7 cellular contexts compared by ENCODE assay signal in genomic region chr1:171742577-171742922, GRCh38. TPM values are rescaled to one million over a fixed set of nuclear protein-coding genes. Genes with fewer than 3 reads are reported as not detected.
DNase-seq lines count a peak whose midpoint lies in the region; TF ChIP-seq lines count a peak whose summit lies in the region.

No MANE protein-coding gene starts in this region.

- BruUV-seq in OCI-LY7 (replicated peaks; lab: Mats Ljungman, UMichigan): TSS peak; percentile 89

- H3K27ac ChIP-seq in HEK293 (ENCODE audit: extremely low read depth, low read depth, low read length): peak overlapping the region; percentile 81
- peak overlapping the region; percentile 66 for H3K27ac ChIP-seq in OCI-LY7 (ENCODE audit: low read depth, low read length, poor library complexity, severe bottlenecking)
- H3K27ac ChIP-seq in iPS-18a (ENCODE audit: low read length): peak overlapping the region; percentile 14
- H3K27ac ChIP-seq in skeletal muscle tissue (ENCODE audit: low read depth, low read length): peak overlapping the region; percentile 98

- TF ChIP-seq CTCF in HEK293 (tag by site-specific recombination; IDR thresholded peaks at IDR 0.05) (no peak), OCI-LY7 (conservative IDR thresholded peaks at IDR 0.05; ENCODE audit: low read length) (no peak), astrocyte of the cerebellum (IDR thresholded peaks at IDR 0.05; ENCODE audit: low read depth, low read length, missing control alignments) (no peak)

- in situ Hi-C loops in G401 (cut with HindIII; ENCODE audit: low sequenced_read_pairs) (no loop called here), astrocyte of the cerebellum (cut with HindIII; ENCODE audit: low sequenced_read_pairs) (no loop called here)

- H3K9me2 ChIP-seq in OCI-LY7 (ENCODE audit: insufficient read depth, low read length): no peaks in the 10 kb centered on the region

- no peaks in the 10 kb centered on the region for H3K9me3 ChIP-seq in HEK293 (ENCODE audit: control insufficient read depth, insufficient read depth, low read depth, low read length)
- no peaks in the 10 kb centered on the region for H3K9me3 ChIP-seq in OCI-LY7 (ENCODE audit: low read length)
- H3K9me3 ChIP-seq in iPS-18a (ENCODE audit: control insufficient read depth, low read depth, low read length): no peaks in the 10 kb centered on the region
- no peaks in the 10 kb centered on the region for H3K9me3 ChIP-seq in skeletal muscle tissue (ENCODE audit: control insufficient read depth in 3 of 3, low read length in 3 of 3)

- H3K4me2 ChIP-seq in OCI-LY7 (ENCODE audit: low read length): peak overlapping the region; percentile 79

- peak overlapping the region; percentile 84 for H2AFZ ChIP-seq in OCI-LY7 (ENCODE audit: low read length)

- H3K27me3 ChIP-seq in iPS-18a (ENCODE audit: control insufficient read depth, insufficient read depth, low read length) (no peaks in the 10 kb centered on the region), skeletal muscle tissue (ENCODE audit: control insufficient read depth in 3 of 3, insufficient read depth in 3 of 3, low read length in 3 of 3) (no peaks in the 10 kb centered on the region)

- peaks cover 12% of the 10 kb centered on the region; the same call in 1 of the 2 replicates for H3K79me2 ChIP-seq in OCI-LY7 (ENCODE audit: insufficient read depth, low read depth, low read length)

- peak overlapping the region; percentile 81 for H3K9ac ChIP-seq in iPS-18a (ENCODE audit: low read length)
- H3K9ac ChIP-seq in skeletal muscle tissue (ENCODE audit: low read depth in 1 of 3, low read length in 3 of 3): peak overlapping the region; percentile 95 to 97 (median 95)

- 0 out of 3 replicates have a peak, but pooled peaks cover 0 to 4% of the 10 kb centered on the region in 2 experiments for H3K36me3 ChIP-seq in HEK293 (ENCODE audit: control insufficient read depth in 2 of 2, insufficient read depth in 1 of 2, low read length in 2 of 2)
- H3K36me3 ChIP-seq in OCI-LY7 (ENCODE audit: insufficient read depth, low read length): no peaks in the 10 kb centered on the region
- H3K36me3 ChIP-seq in iPS-18a (ENCODE audit: control insufficient read depth, low read depth, low read length): no peaks in the 10 kb centered on the region
- peaks cover 0 to 8% (median 0%) of the 10 kb centered on the region in 3 donors for H3K36me3 ChIP-seq in skeletal muscle tissue (ENCODE audit: control insufficient read depth in 3 of 3, insufficient read depth in 3 of 3, low read length in 3 of 3)

- CTCF ChIA-PET in HEK293 (lab: Yijun Ruan, JAX) (interaction anchor here (0.7 to 2.7 kb wide), 6 partner anchors 10 to 1163 kb away, joined by 3 to 9 read pairs (median 4); no protein-coding TSS in a partner anchor), OCI-LY7 (lab: Charles Lee; ENCODE audit: unreplicated experiment) (interaction anchor here (0.6 kb wide), 1 partner anchor 42 kb away, joined by 3 read pairs; no protein-coding TSS in a partner anchor)

- DNase-seq in G401 (ENCODE audit: low spot score) (peak; percentile 80), OCI-LY7 (ENCODE audit: low spot score) (no peak), astrocyte of the cerebellum (ENCODE audit: low read depth) (no peak), NCI-H1436 (lab: John Stamatoyannopoulos, UW) (no peak)

- intact Hi-C loops in OCI-LY7 (cut with micrococcal nuclease; ENCODE audit: unreplicated experiment): loop anchor here (2.0 to 5.0 kb wide), 3 partner anchors 258 to 790 kb away; partner anchors contain the start of genes PRRC2C and SUCO

- peak overlapping the region; percentile 88 for H3K4me3 ChIP-seq in HEK293 (ENCODE audit: low read depth, low read length)
- H3K4me3 ChIP-seq in OCI-LY7 (ENCODE audit: low read depth, low read length, poor library complexity, severe bottlenecking): peak overlapping the region; percentile 85
- peak overlapping the region; percentile 90 for H3K4me3 ChIP-seq in astrocyte of the cerebellum (ENCODE audit: low read depth, low read length)
- H3K4me3 ChIP-seq in iPS-18a (ENCODE audit: low read length): peak overlapping the region; percentile 83
- H3K4me3 ChIP-seq in skeletal muscle tissue (ENCODE audit: low read length in 3 of 3): peak overlapping the region; percentile 90 to 97 (median 96)

- no peaks in the 10 kb centered on the region for H3K4me1 ChIP-seq in HEK293 (ENCODE audit: control insufficient read depth, insufficient read depth, low read length)
- peaks cover 30% of the 10 kb centered on the region for H3K4me1 ChIP-seq in OCI-LY7 (ENCODE audit: insufficient read depth, low read length, poor library complexity, severe bottlenecking)
- H3K4me1 ChIP-seq in iPS-18a (ENCODE audit: control insufficient read depth, low read depth, low read length): peaks cover 15% of the 10 kb centered on the region
- peaks cover 20 to 26% (median 21%) of the 10 kb centered on the region in 3 donors for H3K4me1 ChIP-seq in skeletal muscle tissue (ENCODE audit: control insufficient read depth in 3 of 3, insufficient read depth in 3 of 3, low read length in 3 of 3)

- no peaks in the 10 kb centered on the region for H4K20me1 ChIP-seq in OCI-LY7 (ENCODE audit: insufficient read depth, low read length)

- POLR2A ChIA-PET in HEK293 (lab: Yijun Ruan, JAX): interaction anchor here (0.7 to 2.3 kb wide), 4 partner anchors 12 to 75 kb away, joined by 3 to 11 read pairs (median 4); partner anchors contain the start of gene METTL13
- POLR2A ChIA-PET in OCI-LY7 (lab: Charles Lee): interaction anchor here (0.6 to 4.4 kb wide), 11 partner anchors 18 to 1727 kb away, joined by 3 to 53 read pairs (median 3); partner anchors contain the start of gene METTL13

TF ChIP-seq in HEK293, 187 proteins besides CTCF, POLR2A, EP300 and RAD21:
- TF ChIP-seq ZBTB48 (tag by site-specific recombination; IDR thresholded peaks at IDR 0.05) (peak; percentile 77), KLF8 (tag by site-specific recombination; IDR thresholded peaks at IDR 0.05) (0 out of 2 replicates have a peak, but pooled peaks have one; percentile 5), ZNF2 (tag by site-specific recombination; IDR thresholded peaks at IDR 0.05) (no peak), ZNF341 (tag by site-specific recombination; IDR thresholded peaks at IDR 0.05; ENCODE audit: low read depth) (peak; percentile 88), OSR2 (tag by site-specific recombination; IDR thresholded peaks at IDR 0.05) (peak; percentile 56; the same call in 1 of the 2 replicates), ZNF645 (tag by site-specific recombination; IDR thresholded peaks at IDR 0.05) (no peak), ZBTB17 (tag by site-specific recombination; IDR thresholded peaks at IDR 0.05) (peak; percentile 71; the same call in 1 of the 2 replicates), ZNF184 (tag by site-specific recombination; IDR thresholded peaks at IDR 0.05) (0 out of 2 replicates have a peak, but pooled peaks have one; percentile 2), ZNF837 (tag by site-specific recombination; IDR thresholded peaks at IDR 0.05) (no peak), ZFHX2 (tag by site-specific recombination; conservative IDR thresholded peaks at IDR 0.05) (peak; percentile 7; the same call in 1 of the 2 replicates), EGR2 (tag by site-specific recombination; IDR thresholded peaks at IDR 0.05; ENCODE audit: low read depth) (peak; percentile 60), ZNF335 (tag by site-specific recombination; conservative IDR thresholded peaks at IDR 0.05) (peak; percentile 95), IKZF3 (tag by site-specific recombination; IDR thresholded peaks at IDR 0.05) (peak; percentile 31; the same call in 1 of the 2 replicates)

RNA-seq across cellular contexts. Expression of gene VAMP4, which starts 0.7 kb away (rescaled TPM):
- 3.0 and 4.3 TPM in 2 replicates for total RNA-seq in G401 (2014; rRNA removed; shearing (Covaris generic))
- 3.2 and 3.4 TPM in 2 replicates for total RNA-seq in OCI-LY7 (2014; rRNA removed; shearing (Covaris generic))
- total RNA-seq in OCI-LY7 (2022) (7.7 and 14.2 TPM in 2 replicates), skeletal muscle tissue (3.7 TPM)

RNA-seq across cellular contexts. Expression of gene METTL13, which starts 38.9 kb away (rescaled TPM):
- total RNA-seq in G401 (2014; rRNA removed; shearing (Covaris generic)): 40.5 and 64.3 TPM in 2 replicates
- total RNA-seq in OCI-LY7 (2014; rRNA removed; shearing (Covaris generic)): 22.2 and 28.3 TPM in 2 replicates
- total RNA-seq in OCI-LY7 (2022): 27.5 and 35.4 TPM in 2 replicates
- total RNA-seq in skeletal muscle tissue: 11.0 TPM

Comparison
In these comparisons a context has a peak if more than half of its experiments do, and no peak if none do; other contexts are left out.
1. H3K27ac ChIP-seq: peak in every context shown above with its lines; median percentile 98 in skeletal muscle tissue; 81 in HEK293; 66 in OCI-LY7; 14 in iPS-18a.